Comparison of ENCODE assay signal across 16 cellular contexts in genomic region chr10:119535837-119536507, GRCh38. TPM values are rescaled to one million over a fixed set of nuclear protein-coding genes. Genes with fewer than 3 reads are reported as not detected.
DNase-seq lines count a peak whose midpoint lies in the region; ATAC-seq, FAIRE-seq and TF ChIP-seq lines count a peak whose summit lies in the region.
"Had no signal": no experiment of that assay in that cellular context is flagged by ENCODE, and none has a peak within 500 bp of the region (broad histone marks: within the 10 kb centered on the region; RNA-seq: fewer than 3 reads in every experiment).

No MANE protein-coding gene starts in this region.

- 94% methylated on average over 11 of the region's 11 CpGs for WGBS in GM12878 (ENCODE audit: insufficient coverage, insufficient replicate concordance, low lambda C conversion rate, missing lambda C conversion rate)

- H3K4me1 Mint-ChIP-seq in CD4-positive, CD25-positive, alpha-beta regulatory T cell, result peaks cover 27 to 82% (median 67%) of the 10 kb centered on the region in 4 donors
- peaks cover 84% of the 10 kb centered on the region for H3K4me1 Mint-ChIP-seq in CD8-positive, alpha-beta T cell (ENCODE audit: low read depth)

- no peaks in the 10 kb centered on the region for H3K27me3 Mint-ChIP-seq in CD4-positive, CD25-positive, alpha-beta regulatory T cell
- no peaks in the 10 kb centered on the region for H3K27me3 Mint-ChIP-seq in CD8-positive, alpha-beta T cell (ENCODE audit: low read depth)

- RAD21 ChIA-PET in GM12878 (lab: Charles Lee; ENCODE audit: unreplicated experiment), result no interaction called here

- SMC1A ChIA-PET in GM12878 (lab: Charles Lee; ENCODE audit: uncharacterized antibody, unreplicated experiment), result interaction anchor here (6.4 kb wide), 1 partner anchor 19 kb away, joined by 62 read pairs; no protein-coding TSS in a partner anchor

- no peak for DNase-seq in CD4-positive, CD25-positive, alpha-beta regulatory T cell
- DNase-seq in CD8-positive, alpha-beta T cell, result no peak
- DNase-seq in GM12878 (ENCODE audit: low read depth, low spot score) (no peak), retina (peak; percentile 26), activated gamma-delta T cell treated with Interleukin-2 at 50 U/mL for 16 hours (no peak), GM10248 (ENCODE audit: extremely low spot score) (no peak), medulla oblongata (ENCODE audit: extremely low spot score) (no peak)
- DNase-seq: central memory CD4-positive, alpha-beta T cell; DND-41; H9; mesendoderm; MM.1S; NCI-H2081; NCI-H748 treated with DMSO at 0.1 percent for 48 hours; RPMI8226 had no signal

- TF ChIP-seq POLR2A in GM12878 (IDR thresholded peaks at IDR 0.05; ENCODE audit: low read depth, low read length), result no peak

- peaks cover 64% of the 10 kb centered on the region for H3K4me1 ChIP-seq in CD4-positive, CD25-positive, alpha-beta regulatory T cell (ENCODE audit: control insufficient read depth, insufficient read depth, low read length, poor library complexity, severe bottlenecking)
- peaks cover 71% of the 10 kb centered on the region for H3K4me1 ChIP-seq in CD8-positive, alpha-beta T cell (ENCODE audit: insufficient read depth, low read length)
- H3K4me1 ChIP-seq in GM12878 (ENCODE audit: control insufficient read depth, insufficient read depth, low read length), result peaks cover 30% of the 10 kb centered on the region

- peaks cover 69% of the 10 kb centered on the region for H3K79me2 ChIP-seq in GM12878 (ENCODE audit: control insufficient read depth, insufficient read depth, low read length)

- H3K27ac Mint-ChIP-seq in CD4-positive, CD25-positive, alpha-beta regulatory T cell, result peak overlapping the region; percentile 62 to 95 (median 77)
- peak overlapping the region; percentile 92 for H3K27ac Mint-ChIP-seq in CD8-positive, alpha-beta T cell
- H3K27ac Mint-ChIP-seq: H9 had no signal

- H2AFZ ChIP-seq in GM12878 (ENCODE audit: control insufficient read depth, low read depth, low read length), result no peak overlapping the region

- H3K4me2 ChIP-seq in GM12878 (ENCODE audit: control insufficient read depth, insufficient read depth), result peak overlapping the region; percentile 1; the same call in 1 of the 2 replicates

- intact Hi-C loops in CD8-positive, alpha-beta T cell (cut with DNase I, micrococcal nuclease), result no loop called here
- intact Hi-C loops in GM12878 (cut with micrococcal nuclease; ENCODE audit: unreplicated experiment), result no loop called here

- H3K27ac ChIP-seq in CD4-positive, CD25-positive, alpha-beta regulatory T cell (ENCODE audit: insufficient read depth, low read length, poor library complexity, severe bottlenecking), result peak overlapping the region; percentile 67
- H3K27ac ChIP-seq in CD8-positive, alpha-beta T cell (ENCODE audit: low read depth, low read length), result no peak overlapping the region
- no peak overlapping the region for H3K27ac ChIP-seq in GM12878 (ENCODE audit: control insufficient read depth, insufficient read depth)

- POLR2A ChIA-PET in CD8-positive, alpha-beta T cell (lab: Charles Lee), result interaction anchor here (1.3 to 1.6 kb wide), 2 partner anchors 11 to 42 kb away, joined by 3 to 5 read pairs; no protein-coding TSS in a partner anchor
- POLR2A ChIA-PET in GM12878 (lab: Charles Lee), result interaction anchor here (1.0 kb wide), 1 partner anchor 12 kb away, joined by 3 read pairs; no protein-coding TSS in a partner anchor
- POLR2A ChIA-PET in GM10248 (lab: Yijun Ruan, JAX), result no interaction called here

- no peaks in the 10 kb centered on the region for H3K36me3 ChIP-seq in CD4-positive, CD25-positive, alpha-beta regulatory T cell (ENCODE audit: control insufficient read depth, insufficient read depth, low read length)
- H3K36me3 ChIP-seq in CD8-positive, alpha-beta T cell (ENCODE audit: insufficient read depth, low read length), result no peaks in the 10 kb centered on the region
- H3K36me3 ChIP-seq in GM12878 (ENCODE audit: control insufficient read depth in 2 of 2, insufficient read depth in 2 of 2, low read length in 1 of 2), result no peaks in the 10 kb centered on the region

- TF ChIP-seq EP300 in GM12878 (IDR thresholded peaks at IDR 0.05; ENCODE audit: borderline replicate concordance in 1 of 2, control insufficient read depth in 1 of 2, low read depth in 2 of 2, low read length in 2 of 2), result no peak

- no peak for TF ChIP-seq CTCF in CD8-positive, alpha-beta T cell (IDR thresholded peaks at IDR 0.05)
- TF ChIP-seq CTCF in GM12878 (IDR thresholded peaks at IDR 0.05 in 2 of 3, conservative IDR thresholded peaks at IDR 0.05 in 1 of 3; ENCODE audit: control insufficient read depth in 2 of 3, extremely low read depth in 1 of 3, insufficient read depth in 1 of 3, low read depth in 3 of 3, low read length in 3 of 3), result no peak
- no peak for TF ChIP-seq CTCF in GM10248 (IDR thresholded peaks at IDR 0.05; ENCODE audit: control extremely low read depth, extremely low read depth, low read depth, missing control alignments)

- CTCF ChIA-PET in CD8-positive, alpha-beta T cell (lab: Charles Lee), result interaction anchor here (4.1 to 9.8 kb wide), 2 partner anchors 48 to 89 kb away, joined by 22 to 98 read pairs; no protein-coding TSS in a partner anchor
- CTCF ChIA-PET in GM12878 (lab: Yijun Ruan, JAX), result interaction anchor here (1.8 kb wide), 1 partner anchor 10 kb away, joined by 6 read pairs; no protein-coding TSS in a partner anchor
- CTCF ChIA-PET in GM10248 (lab: Yijun Ruan, JAX), result interaction anchor here (1.5 to 2.0 kb wide), 2 partner anchors 10 to 19 kb away, joined by 3 to 8 read pairs; no protein-coding TSS in a partner anchor

- peaks cover 3% of the 10 kb centered on the region; the same call in 1 of the 2 replicates for H4K20me1 ChIP-seq in GM12878 (ENCODE audit: control insufficient read depth, insufficient read depth)

- in situ Hi-C loops in GM12878 (cut with MboI), result no loop called here

- TF ChIP-seq RAD21 in GM12878 (IDR thresholded peaks at IDR 0.05; ENCODE audit: insufficient read depth, low read depth, low read length), result no peak

- H3K4me3 Mint-ChIP-seq in CD4-positive, CD25-positive, alpha-beta regulatory T cell, result peak overlapping the region in 3 of 4 donors; percentile 31 to 76 (median 58)
- H3K4me3 Mint-ChIP-seq in CD8-positive, alpha-beta T cell, result peak overlapping the region; percentile 84
- H3K4me3 Mint-ChIP-seq: H9 had no signal

- H3K4me3 ChIP-seq in CD4-positive, CD25-positive, alpha-beta regulatory T cell (ENCODE audit: low read depth, low read length), result peak overlapping the region; percentile 37
- peak overlapping the region; percentile 20 for H3K4me3 ChIP-seq in CD8-positive, alpha-beta T cell (ENCODE audit: low read depth, low read length)
- 0 out of 2 replicates have a peak overlapping the region, but pooled peaks have one; percentile 5 for H3K4me3 ChIP-seq in GM12878

- H3K9me3 Mint-ChIP-seq in CD4-positive, CD25-positive, alpha-beta regulatory T cell, result no peaks in the 10 kb centered on the region
- H3K9me3 Mint-ChIP-seq in CD8-positive, alpha-beta T cell, result no peaks in the 10 kb centered on the region
- H3K9me3 Mint-ChIP-seq: H9 had no signal

- no peak overlapping the region for H3K9ac ChIP-seq in GM12878 (ENCODE audit: control insufficient read depth, insufficient read depth, low read length)

- no peaks in the 10 kb centered on the region for H3K27me3 ChIP-seq in CD4-positive, CD25-positive, alpha-beta regulatory T cell (ENCODE audit: control insufficient read depth, insufficient read depth, low read length)
- H3K27me3 ChIP-seq in CD8-positive, alpha-beta T cell (ENCODE audit: insufficient read depth, low read length), result no peaks in the 10 kb centered on the region
- no peaks in the 10 kb centered on the region for H3K27me3 ChIP-seq in GM12878 (replicated peaks in 1 of 2; ENCODE audit: control insufficient read depth in 2 of 2, insufficient read depth in 2 of 2, low read length in 1 of 2)

- no peaks in the 10 kb centered on the region for H3K9me3 ChIP-seq in CD4-positive, CD25-positive, alpha-beta regulatory T cell (ENCODE audit: control insufficient read depth in 2 of 2, low read length in 2 of 2)
- no peaks in the 10 kb centered on the region for H3K9me3 ChIP-seq in CD8-positive, alpha-beta T cell (ENCODE audit: low read length)
- H3K9me3 ChIP-seq in GM12878 (replicated peaks; ENCODE audit: control insufficient read depth, insufficient read depth, low read length), result no peaks in the 10 kb centered on the region

- BruUV-seq in GM12878 (replicated peaks; lab: Mats Ljungman, UMichigan), result no TSS peak

- ATAC-seq in CD4-positive, CD25-positive, alpha-beta regulatory T cell (ENCODE audit: low read depth in 2 of 2), result no peak
- peak; percentile 12 for ATAC-seq in CD8-positive, alpha-beta T cell
- no peak for ATAC-seq in GM12878

- H3K36me3 Mint-ChIP-seq in CD4-positive, CD25-positive, alpha-beta regulatory T cell, result peaks cover 17% of the 10 kb centered on the region
- peaks cover 36% of the 10 kb centered on the region for H3K36me3 Mint-ChIP-seq in CD8-positive, alpha-beta T cell

- no peak for FAIRE-seq in GM12878 (lab: Jason Lieb, UNC)
- FAIRE-seq: frontal cortex had no signal

TF ChIP-seq in GM12878, 131 proteins besides CTCF, POLR2A, EP300 and RAD21 (continues in another document):
- TF ChIP-seq CHD4 (IDR thresholded peaks at IDR 0.05), result no peak
- no peak for TF ChIP-seq HCFC1 (IDR thresholded peaks at IDR 0.05; ENCODE audit: low read length)
- TF ChIP-seq RUNX3 (IDR thresholded peaks at IDR 0.05; ENCODE audit: low read length), result peak; percentile 22; the same call in 1 of the 2 replicates
- TF ChIP-seq ESRRA (IDR thresholded peaks at IDR 0.05; ENCODE audit: low read length), result no peak
- no peak for TF ChIP-seq RFX5 (IDR thresholded peaks at IDR 0.05; ENCODE audit: low read depth, low read length)

RNA-seq across cellular contexts. Expression of gene RGS10, which starts 6.5 kb away (rescaled TPM):
- 85.7 TPM for total RNA-seq in CD4-positive, CD25-positive, alpha-beta regulatory T cell
- 100 to 1,000 TPM; 165 to 188 (median 183) TPM for polyA plus RNA-seq in CD4-positive, CD25-positive, alpha-beta regulatory T cell
- 100 to 1,000 TPM; 145 to 152 TPM for total RNA-seq in CD8-positive, alpha-beta T cell
- 17.2 and 20.2 TPM in 2 replicates for total RNA-seq in GM12878 (2013; cell fraction: nucleolus; rRNA removed)
- 97.4 and 102 TPM in 2 replicates for total RNA-seq in GM12878 (2014; rRNA removed)
- total RNA-seq in GM12878 (2014; rRNA removed; fragmentation: Illumina TruSeq; extraction: Trizol), result 124 and 131 TPM in 2 replicates
- total RNA-seq in GM12878 (2021), result 114 and 128 TPM in 2 replicates
- 113 TPM for polyA plus RNA-seq in GM12878 (2011; ENCODE audit: low read depth)
- polyA plus RNA-seq in GM12878 (2011; rRNA removed), result 186 and 284 TPM in 2 replicates
- 71.0 and 87.2 TPM in 2 replicates for polyA plus RNA-seq in GM12878 (2011; cell fraction: cytosol; rRNA removed)
- polyA plus RNA-seq in GM12878 (2011; cell fraction: nucleus; rRNA removed), result 39.4 and 46.2 TPM in 2 replicates
- 162 and 180 TPM in 2 replicates for polyA plus RNA-seq in GM12878 (2012)
- 193 and 226 TPM in 2 replicates for polyA plus RNA-seq in GM12878 (2014; fragmentation: Illumina TruSeq; extraction: Trizol)
- polyA plus RNA-seq in GM12878 (2014; fragmentation: Nextera tagmentation; extraction: Ambion mirVana), result 100 to 1,000 TPM in 1 of 2 experiments, 10 to 100 TPM in 1; 72.8 to 134 TPM
- polyA plus RNA-seq in GM12878 (2014; rRNA removed), result 134 and 157 TPM in 2 replicates
- polyA plus RNA-seq in GM12878 (2016; fragmentation: Nextera tagmentation; extraction: Ambion mirVana), result 100 to 1,000 TPM; 116 to 123 TPM
- 38.0 and 39.4 TPM in 2 replicates for polyA minus RNA-seq in GM12878 (2011; rRNA and poly(A)+ RNA removed)
- 34.1 and 34.9 TPM in 2 replicates for polyA minus RNA-seq in GM12878 (2011; cell fraction: cytosol; rRNA and poly(A)+ RNA removed)
- polyA minus RNA-seq in GM12878 (2011; cell fraction: nucleus; rRNA and poly(A)+ RNA removed), result 8.6 and 10.7 TPM in 2 replicates
